In genomic region chr4:68905598-68906237, GRCh38 we compare ENCODE assay signal across 14 cellular contexts. TPM values are rescaled to one million over a fixed set of nuclear protein-coding genes. Genes with fewer than 3 reads are reported as not detected.
DNase-seq lines count a peak whose midpoint lies in the region; ATAC-seq, FAIRE-seq and TF ChIP-seq lines count a peak whose summit lies in the region.
"Had no signal": no experiment of that assay in that cellular context is flagged by ENCODE, and none has a peak within 500 bp of the region (broad histone marks: within the 10 kb centered on the region; RNA-seq: fewer than 3 reads in every experiment).

No MANE protein-coding gene starts in this region.

- ATAC-seq in foreskin keratinocyte = peak; percentile 61
- peak; percentile 79 to 85 (median 82) for ATAC-seq in pancreas
- ATAC-seq in HG02870 (IDR thresholded peaks at IDR 0.05; ENCODE audit: unreplicated experiment) = no peak
- ATAC-seq in GM18867 (IDR thresholded peaks at IDR 0.05; ENCODE audit: unreplicated experiment) = no peak
- ATAC-seq: activated T-helper 17 cell treated with anti-CD3 and anti-CD28 coated beads, Interleukin-2, amount 50 U/mL, for 72 hours; K562 had no signal

- H3K4me3 ChIP-seq in pancreas = peak overlapping the region; percentile 22 to 36 (median 32)
- H3K4me3 ChIP-seq: K562, SK-N-MC had no signal

- H3K27me3 ChIP-seq in foreskin keratinocyte (no peaks in the 10 kb centered on the region), pancreas (no peaks in the 10 kb centered on the region)

- H3K4me1 ChIP-seq in foreskin keratinocyte (peaks cover 4% of the 10 kb centered on the region), pancreas (peaks cover 11 to 25% (median 16%) of the 10 kb centered on the region in 3 donors)

- DNase-seq in ELR (ENCODE audit: low read depth) = peak; percentile 6
- peak; percentile 96 for DNase-seq in NCI-H748 (lab: John Stamatoyannopoulos, UW; ENCODE audit: unreplicated experiment)
- peak in 1 of 2 donors; percentile 25 for DNase-seq in foreskin keratinocyte
- DNase-seq in pancreas = peak in 3 of 6 donors; percentile 57 to 59 (median 58)
- DNase-seq in central memory CD4-positive, alpha-beta T cell = no peak
- no peak for DNase-seq in cortex of kidney (lab: John Stamatoyannopoulos, UW)
- DNase-seq: stimulated activated CD4-positive, alpha-beta T cell treated with anti-CD3 and anti-CD28 coated beads, Interleukin-15, amount 100 ng/mL, for 24 hours had no signal

- H3K36me3 ChIP-seq in pancreas = no peaks in the 10 kb centered on the region

- H3K27ac ChIP-seq in foreskin keratinocyte (no peak overlapping the region), pancreas (peak overlapping the region; percentile 56 to 94 (median 85))
- H3K27ac ChIP-seq: SK-N-MC had no signal

- intact Hi-C loops in pancreas (cut with DNase I) = no loop called here

- TF ChIP-seq CTCF in foreskin keratinocyte (conservative IDR thresholded peaks at IDR 0.05) = no peak
- TF ChIP-seq CTCF in pancreas (IDR thresholded peaks at IDR 0.05) = no peak

- WGBS in pancreas, 2 donors = 13 to 18% methylated on average over 4 of the region's 4 CpGs

- no peak for FAIRE-seq in pancreas (lab: Jason Lieb, UNC)
- FAIRE-seq: G401.6, K562 had no signal

- no peaks in the 10 kb centered on the region for H3K9me3 ChIP-seq in pancreas

RNA-seq across cellular contexts. Expression of gene UGT2A3, which starts 45.9 kb away (rescaled TPM):
- total RNA-seq in foreskin keratinocyte = not detected in 2 replicates
- polyA plus RNA-seq in foreskin keratinocyte = not detected in 2 replicates
- 10 to 100 TPM; 16.6 to 38.5 (median 26.9) TPM for total RNA-seq in pancreas
- 10 to 100 TPM in 1 of 2 donors, 1 to 10 TPM in 1; 6.5 to 27.1 TPM for polyA plus RNA-seq in pancreas
- total RNA-seq: activated T-helper 17 cell treated with anti-CD3 and anti-CD28 coated beads, Interleukin-2, amount 50 U/mL, for 72 hours; fibroblast of villous mesenchyme; K562 had no signal
- polyA plus RNA-seq: K562 had no signal

Comparison
In these comparisons a context has a peak if more than half of its experiments do, and no peak if none do; other contexts are left out.
1. DNase-seq: peak in ELR (single experiment) and NCI-H748 (single experiment); none in central memory CD4-positive, alpha-beta T cell (single experiment) and cortex of kidney (single experiment).
2. ATAC-seq: peak in foreskin keratinocyte (single experiment) and pancreas (4 of 4); none in HG02870 (single experiment) and GM18867 (single experiment).
3. RNA of gene UGT2A3, which starts 45.9 kb away (total RNA-seq): 16.6 to 38.5 TPM in pancreas; not detected in foreskin keratinocyte; every median in the first group is over 10 times any median in the second.